ENCODE assay signal across 15 cellular contexts in genomic region chr15:37058316-37058985, GRCh38. TPM values are rescaled to one million over a fixed set of nuclear protein-coding genes. Genes with fewer than 3 reads are reported as not detected.
DNase-seq lines count a peak whose midpoint lies in the region; ATAC-seq and TF ChIP-seq lines count a peak whose summit lies in the region.
"Had no signal": no experiment of that assay in that cellular context is flagged by ENCODE, and none has a peak within 500 bp of the region (broad histone marks: within the 10 kb centered on the region; RNA-seq: fewer than 3 reads in every experiment).

No MANE protein-coding gene starts in this region.

- H3K9me3 Mint-ChIP-seq in GM23338, result no peaks in the 10 kb centered on the region
- H3K9me3 Mint-ChIP-seq in brain, result no peaks in the 10 kb centered on the region
- no peaks in the 10 kb centered on the region for H3K9me3 Mint-ChIP-seq in osteocyte (ENCODE audit: unreplicated experiment)
- H3K9me3 Mint-ChIP-seq: stimulated activated memory B cell treated with anti-CD40 and anti-IgM and Interleukin-4, amounts not matched to agents 10 μg/mL and 1 μg/mL and 100 μg/mL, for 72 hours; T-helper 1 cell treated with Interleukin-12 subunit alpha and Interleukin-12 subunit beta and Interleukin-4 antibody, amounts not matched to agents 30 μg/mL and 1 μg/mL, for 36 hours had no signal

- WGBS in hepatocyte (ENCODE audit: low lambda C conversion rate, missing lambda C conversion rate), result 28% methylated on average over 6 of the region's 6 CpGs

- H3K9me2 ChIP-seq in GM23338 (ENCODE audit: insufficient read depth) (no peaks in the 10 kb centered on the region), hepatocyte (replicated peaks; ENCODE audit: insufficient read depth) (no peaks in the 10 kb centered on the region)

- no peak overlapping the region for H3K4me3 Mint-ChIP-seq in GM23338
- peak overlapping the region; percentile 11 to 88 (median 80) for H3K4me3 Mint-ChIP-seq in brain
- H3K4me3 Mint-ChIP-seq in osteocyte (ENCODE audit: unreplicated experiment), result no peak overlapping the region
- H3K4me3 Mint-ChIP-seq: stimulated activated memory B cell treated with anti-CD40 and anti-IgM and Interleukin-4, amounts not matched to agents 10 μg/mL and 1 μg/mL and 100 μg/mL, for 72 hours; T-helper 1 cell treated with Interleukin-12 subunit alpha and Interleukin-12 subunit beta and Interleukin-4 antibody, amounts not matched to agents 30 μg/mL and 1 μg/mL, for 36 hours had no signal

- TF ChIP-seq CTCF in GM23338 (conservative IDR thresholded peaks at IDR 0.05; ENCODE audit: low read depth in 2 of 2) (no peak), brain (conservative IDR thresholded peaks at IDR 0.05) (no peak), hepatocyte (IDR thresholded peaks at IDR 0.05; ENCODE audit: poor library complexity) (no peak), osteocyte (IDR thresholded peaks at IDR 0.05) (no peak)

- H3K79me2 ChIP-seq in GM23338 (replicated peaks; ENCODE audit: insufficient read depth) (no peaks in the 10 kb centered on the region), hepatocyte (peaks cover 6% of the 10 kb centered on the region)

- H3K4me1 Mint-ChIP-seq in GM23338 (peaks cover 33% of the 10 kb centered on the region), brain (peaks cover 83% of the 10 kb centered on the region), osteocyte (ENCODE audit: unreplicated experiment) (peaks cover 50% of the 10 kb centered on the region)
- H3K4me1 Mint-ChIP-seq: stimulated activated memory B cell treated with anti-CD40 and anti-IgM and Interleukin-4, amounts not matched to agents 10 μg/mL and 1 μg/mL and 100 μg/mL, for 72 hours had no signal

- no peaks in the 10 kb centered on the region for H3K9me3 ChIP-seq in hepatocyte (ENCODE audit: low read depth)
- H3K9me3 ChIP-seq: adrenal gland had no signal

- H3K27me3 ChIP-seq in GM23338 (ENCODE audit: insufficient read depth) (no peaks in the 10 kb centered on the region), hepatocyte (no peaks in the 10 kb centered on the region)
- H3K27me3 ChIP-seq: adrenal gland had no signal

- H3K4me2 ChIP-seq in GM23338 (0 out of 2 replicates have a peak overlapping the region, but pooled peaks have one; percentile 17), hepatocyte (peak overlapping the region; percentile 24)

- peak; percentile 90 for ATAC-seq in GM23338
- no peak for ATAC-seq in HG02759 (IDR thresholded peaks at IDR 0.05; ENCODE audit: unreplicated experiment)
- ATAC-seq in GM19452 (IDR thresholded peaks at IDR 0.05; ENCODE audit: unreplicated experiment), result no peak
- ATAC-seq: stimulated activated memory B cell treated with anti-CD40 and anti-IgM and Interleukin-4, amounts not matched to agents 10 μg/mL and 1 μg/mL and 100 μg/mL, for 72 hours had no signal

- no peaks in the 10 kb centered on the region for H3K27me3 Mint-ChIP-seq in GM23338 (ENCODE audit: insufficient read depth, low read depth, poor library complexity)
- H3K27me3 Mint-ChIP-seq in brain, result no peaks in the 10 kb centered on the region
- H3K27me3 Mint-ChIP-seq in osteocyte (ENCODE audit: unreplicated experiment), result no peaks in the 10 kb centered on the region
- H3K27me3 Mint-ChIP-seq: stimulated activated memory B cell treated with anti-CD40 and anti-IgM and Interleukin-4, amounts not matched to agents 10 μg/mL and 1 μg/mL and 100 μg/mL, for 72 hours had no signal

- H3K27ac Mint-ChIP-seq in GM23338, result no peak overlapping the region
- H3K27ac Mint-ChIP-seq in brain, result peak overlapping the region; percentile 79 to 98 (median 94)
- peak overlapping the region; percentile 68 for H3K27ac Mint-ChIP-seq in osteocyte (ENCODE audit: unreplicated experiment)
- H3K27ac Mint-ChIP-seq: stimulated activated memory B cell treated with anti-CD40 and anti-IgM and Interleukin-4, amounts not matched to agents 10 μg/mL and 1 μg/mL and 100 μg/mL, for 72 hours; T-helper 1 cell treated with Interleukin-12 subunit alpha and Interleukin-12 subunit beta and Interleukin-4 antibody, amounts not matched to agents 30 μg/mL and 1 μg/mL, for 36 hours had no signal

- H4K20me1 ChIP-seq in GM23338 (replicated peaks; ENCODE audit: insufficient read depth) (no peaks in the 10 kb centered on the region), hepatocyte (ENCODE audit: insufficient read depth, poor library complexity, severe bottlenecking) (no peaks in the 10 kb centered on the region)

- H3K36me3 ChIP-seq in GM23338 (ENCODE audit: insufficient read depth) (no peaks in the 10 kb centered on the region), hepatocyte (replicated peaks; ENCODE audit: insufficient read depth, low read depth) (no peaks in the 10 kb centered on the region)
- H3K36me3 ChIP-seq: adrenal gland had no signal

- no peaks in the 10 kb centered on the region for H3F3A ChIP-seq in GM23338 (replicated peaks; ENCODE audit: low read depth)

- H3K4me1 ChIP-seq in GM23338 (ENCODE audit: insufficient read depth) (peaks cover 29% of the 10 kb centered on the region), hepatocyte (ENCODE audit: insufficient read depth) (peaks cover 14% of the 10 kb centered on the region)

- H3K4me3 ChIP-seq in GM23338 (no peak overlapping the region), hepatocyte (no peak overlapping the region)
- H3K4me3 ChIP-seq: adrenal gland had no signal

- H2AFZ ChIP-seq in GM23338 (no peak overlapping the region), hepatocyte (no peak overlapping the region)

- no peaks in the 10 kb centered on the region for H3K36me3 Mint-ChIP-seq in GM23338 (ENCODE audit: low read depth)
- H3K36me3 Mint-ChIP-seq in brain, result peaks cover 48% of the 10 kb centered on the region
- H3K36me3 Mint-ChIP-seq in osteocyte (ENCODE audit: unreplicated experiment), result peaks cover 48% of the 10 kb centered on the region
- H3K36me3 Mint-ChIP-seq: stimulated activated memory B cell treated with anti-CD40 and anti-IgM and Interleukin-4, amounts not matched to agents 10 μg/mL and 1 μg/mL and 100 μg/mL, for 72 hours had no signal

- DNase-seq in GM23338 (ENCODE audit: low spot score), result peak; percentile 70
- DNase-seq in hepatocyte (ENCODE audit: low spot score), result peak; percentile 49
- no peak for DNase-seq in osteocyte (ENCODE audit: extremely low spot score, unreplicated experiment)
- DNase-seq in globus pallidus (ENCODE audit: low spot score), result no peak
- DNase-seq in NCI-H187 (lab: John Stamatoyannopoulos, UW), result no peak
- DNase-seq: activated CD4-positive, alpha-beta T cell treated with anti-CD3 and anti-CD28 coated beads for 1 hour; adrenal gland; effector CD8-positive, alpha-beta T cell; NCI-H2171; stimulated activated CD4-positive, alpha-beta T cell treated with anti-CD3 and anti-CD28 coated beads, Interleukin-4, amount 100 ng/mL, for 24 hours had no signal

- H3K27ac ChIP-seq in GM23338 (ENCODE audit: low read depth) (no peak overlapping the region), hepatocyte (peak overlapping the region; percentile 70)

TF ChIP-seq in GM23338, 12 proteins besides CTCF, POLR2A, EP300 and RAD21 (continues in another document):
- TF ChIP-seq JUNB (IDR thresholded peaks at IDR 0.05; ENCODE audit: unreplicated experiment) (no peak), STAT1 (IDR thresholded peaks at IDR 0.05; ENCODE audit: unreplicated experiment) (no peak)

RNA-seq across cellular contexts. Expression of gene MEIS2, which starts 41.9 kb away (rescaled TPM):
- total RNA-seq in GM23338 (2014; rRNA removed; shearing (Covaris generic)), result not detected in 2 replicates
- polyA plus RNA-seq in GM23338 (2016; fragmentation: Nextera tagmentation; extraction: Ambion mirVana), result 0.16 and 0.27 TPM in 2 replicates
- polyA plus RNA-seq in brain (ENCODE audit: insufficient read depth, low read depth, low replicate concordance), result 7.0 TPM
- 30.0 and 33.5 TPM in 2 replicates for total RNA-seq in hepatocyte
- 20.6 and 32.4 TPM in 2 replicates for polyA plus RNA-seq in hepatocyte
- total RNA-seq in osteocyte, result 79.9 and 82.8 TPM in 2 replicates

Comparison
In these comparisons a context has a peak if more than half of its experiments do, and no peak if none do; other contexts are left out.
1. DNase-seq: peak in GM23338 (single experiment) and hepatocyte (single experiment); none in osteocyte (single experiment), globus pallidus (single experiment) and NCI-H187 (0 of 2).
2. H3K4me3 Mint-ChIP-seq: peak in brain (5 of 5); none in GM23338 (single experiment) and osteocyte (single experiment).
3. RNA of gene MEIS2, which starts 41.9 kb away (total RNA-seq): 79.9 to 82.8 TPM in osteocyte and 30.0 to 33.5 TPM in hepatocyte; not detected in GM23338; every median in the first group is over 10 times any median in the second.